Comparison of ENCODE assay signal across 1 cellular context in the genomic region with DNA sequence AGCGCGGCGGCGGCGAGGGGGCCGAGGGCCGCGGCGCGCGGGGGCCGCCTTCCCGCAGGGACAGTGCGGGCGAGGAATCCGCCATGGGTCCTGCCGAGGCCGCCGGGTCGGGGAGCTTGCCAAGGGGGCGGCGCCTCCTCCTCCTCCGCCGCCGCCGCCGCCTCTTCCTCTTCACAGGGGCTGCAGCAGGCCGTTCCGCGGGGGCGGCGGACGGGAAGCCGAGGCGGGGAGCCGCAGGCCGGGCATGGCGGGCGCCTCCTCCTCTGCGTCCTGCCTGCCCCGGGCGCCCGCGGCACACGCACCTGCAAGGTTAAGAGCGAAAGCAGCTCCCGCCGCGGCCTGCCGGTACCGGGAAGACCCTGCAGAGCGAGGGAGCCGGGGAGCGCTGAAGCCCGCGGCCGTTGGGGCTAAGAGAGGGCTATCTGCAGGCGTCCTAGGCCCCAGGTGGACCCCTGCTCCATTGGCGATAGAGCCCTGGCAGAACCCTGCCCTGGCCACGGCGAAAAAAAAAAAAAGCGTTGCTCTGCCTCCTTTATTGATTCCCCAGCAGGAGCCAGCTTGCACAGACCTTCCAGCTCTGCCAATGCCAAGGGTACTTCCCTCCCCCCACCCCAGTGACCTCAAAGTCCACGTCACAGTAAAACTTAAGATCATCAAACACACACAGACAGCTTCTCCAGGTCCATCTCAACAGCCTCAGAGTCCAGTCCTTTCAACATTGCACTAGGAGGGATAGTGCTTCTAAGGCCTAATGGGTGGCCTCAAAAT.
TF ChIP-seq lines count a peak whose summit lies in the region.

A gene with protein sequence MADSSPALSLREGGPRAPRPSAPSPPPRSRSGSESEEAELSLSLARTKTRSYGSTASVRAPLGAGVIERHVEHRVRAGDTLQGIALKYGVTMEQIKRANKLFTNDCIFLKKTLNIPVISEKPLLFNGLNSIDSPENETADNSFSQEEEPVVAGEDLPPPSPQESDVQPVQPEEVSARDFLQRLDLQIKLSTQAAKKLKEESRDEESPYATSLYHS (minus strand): TSS at position 118 of the 768 bp plus-strand sequence. CDS start 33 bp downstream, at position 85.

TF ChIP-seq in K562, 482 proteins besides CTCF, POLR2A, EP300 and RAD21 (continued from another document and continues in another):
- no peak for TF ChIP-seq ZNF133 (CRISPR knock-in tag; IDR thresholded peaks at IDR 0.05)
- no peak for TF ChIP-seq CBX3 (IDR thresholded peaks at IDR 0.05; ENCODE audit: borderline replicate concordance in 1 of 2, low read length in 2 of 2)
- TF ChIP-seq ZNF586 (CRISPR knock-in tag; conservative IDR thresholded peaks at IDR 0.05), result no peak
- TF ChIP-seq, protein P1, sequence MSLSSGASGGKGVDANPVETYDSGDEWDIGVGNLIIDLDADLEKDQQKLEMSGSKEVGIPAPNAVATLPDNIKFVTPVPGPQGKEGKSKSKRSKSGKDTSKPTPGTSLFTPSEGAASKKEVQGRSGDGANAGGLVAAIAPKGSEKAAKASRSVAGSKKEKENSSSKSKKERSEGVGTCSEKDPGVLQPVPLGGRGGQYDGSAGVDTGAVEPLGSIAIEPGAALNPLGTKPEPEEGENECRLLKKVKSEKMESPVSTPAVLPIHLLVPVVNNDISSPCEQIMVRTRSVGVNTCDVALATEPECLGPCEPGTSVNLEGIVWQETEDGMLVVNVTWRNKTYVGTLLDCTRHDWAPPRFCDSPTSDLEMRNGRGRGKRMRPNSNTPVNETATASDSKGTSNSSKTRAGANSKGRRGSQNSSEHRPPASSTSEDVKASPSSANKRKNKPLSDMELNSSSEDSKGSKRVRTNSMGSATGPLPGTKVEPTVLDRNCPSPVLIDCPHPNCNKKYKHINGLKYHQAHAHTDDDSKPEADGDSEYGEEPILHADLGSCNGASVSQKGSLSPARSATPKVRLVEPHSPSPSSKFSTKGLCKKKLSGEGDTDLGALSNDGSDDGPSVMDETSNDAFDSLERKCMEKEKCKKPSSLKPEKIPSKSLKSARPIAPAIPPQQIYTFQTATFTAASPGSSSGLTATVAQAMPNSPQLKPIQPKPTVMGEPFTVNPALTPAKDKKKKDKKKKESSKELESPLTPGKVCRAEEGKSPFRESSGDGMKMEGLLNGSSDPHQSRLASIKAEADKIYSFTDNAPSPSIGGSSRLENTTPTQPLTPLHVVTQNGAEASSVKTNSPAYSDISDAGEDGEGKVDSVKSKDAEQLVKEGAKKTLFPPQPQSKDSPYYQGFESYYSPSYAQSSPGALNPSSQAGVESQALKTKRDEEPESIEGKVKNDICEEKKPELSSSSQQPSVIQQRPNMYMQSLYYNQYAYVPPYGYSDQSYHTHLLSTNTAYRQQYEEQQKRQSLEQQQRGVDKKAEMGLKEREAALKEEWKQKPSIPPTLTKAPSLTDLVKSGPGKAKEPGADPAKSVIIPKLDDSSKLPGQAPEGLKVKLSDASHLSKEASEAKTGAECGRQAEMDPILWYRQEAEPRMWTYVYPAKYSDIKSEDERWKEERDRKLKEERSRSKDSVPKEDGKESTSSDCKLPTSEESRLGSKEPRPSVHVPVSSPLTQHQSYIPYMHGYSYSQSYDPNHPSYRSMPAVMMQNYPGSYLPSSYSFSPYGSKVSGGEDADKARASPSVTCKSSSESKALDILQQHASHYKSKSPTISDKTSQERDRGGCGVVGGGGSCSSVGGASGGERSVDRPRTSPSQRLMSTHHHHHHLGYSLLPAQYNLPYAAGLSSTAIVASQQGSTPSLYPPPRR (CRISPR knock-in tag; IDR thresholded peaks at IDR 0.05; ENCODE audit: borderline replicate concordance), result no peak
- TF ChIP-seq, protein P2, sequence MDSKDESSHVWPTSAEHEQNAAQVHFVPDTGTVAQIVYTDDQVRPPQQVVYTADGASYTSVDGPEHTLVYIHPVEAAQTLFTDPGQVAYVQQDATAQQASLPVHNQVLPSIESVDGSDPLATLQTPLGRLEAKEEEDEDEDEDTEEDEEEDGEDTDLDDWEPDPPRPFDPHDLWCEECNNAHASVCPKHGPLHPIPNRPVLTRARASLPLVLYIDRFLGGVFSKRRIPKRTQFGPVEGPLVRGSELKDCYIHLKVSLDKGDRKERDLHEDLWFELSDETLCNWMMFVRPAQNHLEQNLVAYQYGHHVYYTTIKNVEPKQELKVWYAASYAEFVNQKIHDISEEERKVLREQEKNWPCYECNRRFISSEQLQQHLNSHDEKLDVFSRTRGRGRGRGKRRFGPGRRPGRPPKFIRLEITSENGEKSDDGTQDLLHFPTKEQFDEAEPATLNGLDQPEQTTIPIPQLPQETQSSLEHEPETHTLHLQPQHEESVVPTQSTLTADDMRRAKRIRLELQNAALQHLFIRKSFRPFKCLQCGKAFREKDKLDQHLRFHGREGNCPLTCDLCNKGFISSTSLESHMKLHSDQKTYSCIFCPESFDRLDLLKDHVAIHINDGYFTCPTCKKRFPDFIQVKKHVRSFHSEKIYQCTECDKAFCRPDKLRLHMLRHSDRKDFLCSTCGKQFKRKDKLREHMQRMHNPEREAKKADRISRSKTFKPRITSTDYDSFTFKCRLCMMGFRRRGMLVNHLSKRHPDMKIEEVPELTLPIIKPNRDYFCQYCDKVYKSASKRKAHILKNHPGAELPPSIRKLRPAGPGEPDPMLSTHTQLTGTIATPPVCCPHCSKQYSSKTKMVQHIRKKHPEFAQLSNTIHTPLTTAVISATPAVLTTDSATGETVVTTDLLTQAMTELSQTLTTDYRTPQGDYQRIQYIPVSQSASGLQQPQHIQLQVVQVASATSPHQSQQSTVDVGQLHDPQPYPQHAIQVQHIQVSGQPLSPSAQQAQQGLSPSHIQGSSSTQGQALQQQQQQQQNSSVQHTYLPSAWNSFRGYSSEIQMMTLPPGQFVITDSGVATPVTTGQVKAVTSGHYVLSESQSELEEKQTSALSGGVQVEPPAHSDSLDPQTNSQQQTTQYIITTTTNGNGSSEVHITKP (IDR thresholded peaks at IDR 0.05; ENCODE audit: partially characterized antibody), result no peak
- no peak for TF ChIP-seq ZNF764 (CRISPR knock-in tag; IDR thresholded peaks at IDR 0.05; ENCODE audit: low read depth)
- TF ChIP-seq, protein P3, sequence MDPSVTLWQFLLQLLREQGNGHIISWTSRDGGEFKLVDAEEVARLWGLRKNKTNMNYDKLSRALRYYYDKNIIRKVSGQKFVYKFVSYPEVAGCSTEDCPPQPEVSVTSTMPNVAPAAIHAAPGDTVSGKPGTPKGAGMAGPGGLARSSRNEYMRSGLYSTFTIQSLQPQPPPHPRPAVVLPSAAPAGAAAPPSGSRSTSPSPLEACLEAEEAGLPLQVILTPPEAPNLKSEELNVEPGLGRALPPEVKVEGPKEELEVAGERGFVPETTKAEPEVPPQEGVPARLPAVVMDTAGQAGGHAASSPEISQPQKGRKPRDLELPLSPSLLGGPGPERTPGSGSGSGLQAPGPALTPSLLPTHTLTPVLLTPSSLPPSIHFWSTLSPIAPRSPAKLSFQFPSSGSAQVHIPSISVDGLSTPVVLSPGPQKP (CRISPR knock-in tag; IDR thresholded peaks at IDR 0.05), result no peak
- TF ChIP-seq, protein P4, sequence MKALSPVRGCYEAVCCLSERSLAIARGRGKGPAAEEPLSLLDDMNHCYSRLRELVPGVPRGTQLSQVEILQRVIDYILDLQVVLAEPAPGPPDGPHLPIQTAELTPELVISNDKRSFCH (CRISPR knock-in tag; IDR thresholded peaks at IDR 0.05), result no peak
- TF ChIP-seq, protein P4 (tag; IDR thresholded peaks at IDR 0.05), result no peak
- no peak for TF ChIP-seq FOSL1 (tag; conservative IDR thresholded peaks at IDR 0.05)
- no peak for TF ChIP-seq ILK (tag; IDR thresholded peaks at IDR 0.05; ENCODE audit: borderline replicate concordance, low read depth)
- TF ChIP-seq, protein P5, sequence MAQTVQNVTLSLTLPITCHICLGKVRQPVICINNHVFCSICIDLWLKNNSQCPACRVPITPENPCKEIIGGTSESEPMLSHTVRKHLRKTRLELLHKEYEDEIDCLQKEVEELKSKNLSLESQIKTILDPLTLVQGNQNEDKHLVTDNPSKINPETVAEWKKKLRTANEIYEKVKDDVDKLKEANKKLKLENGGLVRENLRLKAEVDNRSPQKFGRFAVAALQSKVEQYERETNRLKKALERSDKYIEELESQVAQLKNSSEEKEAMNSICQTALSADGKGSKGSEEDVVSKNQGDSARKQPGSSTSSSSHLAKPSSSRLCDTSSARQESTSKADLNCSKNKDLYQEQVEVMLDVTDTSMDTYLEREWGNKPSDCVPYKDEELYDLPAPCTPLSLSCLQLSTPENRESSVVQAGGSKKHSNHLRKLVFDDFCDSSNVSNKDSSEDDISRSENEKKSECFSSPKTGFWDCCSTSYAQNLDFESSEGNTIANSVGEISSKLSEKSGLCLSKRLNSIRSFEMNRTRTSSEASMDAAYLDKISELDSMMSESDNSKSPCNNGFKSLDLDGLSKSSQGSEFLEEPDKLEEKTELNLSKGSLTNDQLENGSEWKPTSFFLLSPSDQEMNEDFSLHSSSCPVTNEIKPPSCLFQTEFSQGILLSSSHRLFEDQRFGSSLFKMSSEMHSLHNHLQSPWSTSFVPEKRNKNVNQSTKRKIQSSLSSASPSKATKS (CRISPR knock-in tag; IDR thresholded peaks at IDR 0.05), result no peak
- 0 out of 2 replicates have a peak, but pooled peaks have one; percentile 32 for TF ChIP-seq ZNF384 (IDR thresholded peaks at IDR 0.05; ENCODE audit: low read depth, low read length)
- TF ChIP-seq KLF13 (tag; IDR thresholded peaks at IDR 0.05; ENCODE audit: borderline replicate concordance, low read depth), result no peak
- no peak for TF ChIP-seq CEBPB (tag; IDR thresholded peaks at IDR 0.05)
- TF ChIP-seq, protein P6, sequence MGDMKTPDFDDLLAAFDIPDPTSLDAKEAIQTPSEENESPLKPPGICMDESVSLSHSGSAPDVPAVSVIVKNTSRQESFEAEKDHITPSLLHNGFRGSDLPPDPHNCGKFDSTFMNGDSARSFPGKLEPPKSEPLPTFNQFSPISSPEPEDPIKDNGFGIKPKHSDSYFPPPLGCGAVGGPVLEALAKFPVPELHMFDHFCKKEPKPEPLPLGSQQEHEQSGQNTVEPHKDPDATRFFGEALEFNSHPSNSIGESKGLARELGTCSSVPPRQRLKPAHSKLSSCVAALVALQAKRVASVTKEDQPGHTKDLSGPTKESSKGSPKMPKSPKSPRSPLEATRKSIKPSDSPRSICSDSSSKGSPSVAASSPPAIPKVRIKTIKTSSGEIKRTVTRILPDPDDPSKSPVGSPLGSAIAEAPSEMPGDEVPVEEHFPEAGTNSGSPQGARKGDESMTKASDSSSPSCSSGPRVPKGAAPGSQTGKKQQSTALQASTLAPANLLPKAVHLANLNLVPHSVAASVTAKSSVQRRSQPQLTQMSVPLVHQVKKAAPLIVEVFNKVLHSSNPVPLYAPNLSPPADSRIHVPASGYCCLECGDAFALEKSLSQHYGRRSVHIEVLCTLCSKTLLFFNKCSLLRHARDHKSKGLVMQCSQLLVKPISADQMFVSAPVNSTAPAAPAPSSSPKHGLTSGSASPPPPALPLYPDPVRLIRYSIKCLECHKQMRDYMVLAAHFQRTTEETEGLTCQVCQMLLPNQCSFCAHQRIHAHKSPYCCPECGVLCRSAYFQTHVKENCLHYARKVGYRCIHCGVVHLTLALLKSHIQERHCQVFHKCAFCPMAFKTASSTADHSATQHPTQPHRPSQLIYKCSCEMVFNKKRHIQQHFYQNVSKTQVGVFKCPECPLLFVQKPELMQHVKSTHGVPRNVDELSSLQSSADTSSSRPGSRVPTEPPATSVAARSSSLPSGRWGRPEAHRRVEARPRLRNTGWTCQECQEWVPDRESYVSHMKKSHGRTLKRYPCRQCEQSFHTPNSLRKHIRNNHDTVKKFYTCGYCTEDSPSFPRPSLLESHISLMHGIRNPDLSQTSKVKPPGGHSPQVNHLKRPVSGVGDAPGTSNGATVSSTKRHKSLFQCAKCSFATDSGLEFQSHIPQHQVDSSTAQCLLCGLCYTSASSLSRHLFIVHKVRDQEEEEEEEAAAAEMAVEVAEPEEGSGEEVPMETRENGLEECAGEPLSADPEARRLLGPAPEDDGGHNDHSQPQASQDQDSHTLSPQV (IDR thresholded peaks at IDR 0.05), result peak; percentile 73; the same call in 1 of the 2 replicates
- TF ChIP-seq U2AF2 (optimal IDR thresholded peaks at IDR 0.05; ENCODE audit: low read depth, low read length), result no peak
- TF ChIP-seq KDM5B (IDR thresholded peaks at IDR 0.05; ENCODE audit: insufficient replicate concordance, low read depth, low read length), result peak; percentile 35
- TF ChIP-seq, protein P7, sequence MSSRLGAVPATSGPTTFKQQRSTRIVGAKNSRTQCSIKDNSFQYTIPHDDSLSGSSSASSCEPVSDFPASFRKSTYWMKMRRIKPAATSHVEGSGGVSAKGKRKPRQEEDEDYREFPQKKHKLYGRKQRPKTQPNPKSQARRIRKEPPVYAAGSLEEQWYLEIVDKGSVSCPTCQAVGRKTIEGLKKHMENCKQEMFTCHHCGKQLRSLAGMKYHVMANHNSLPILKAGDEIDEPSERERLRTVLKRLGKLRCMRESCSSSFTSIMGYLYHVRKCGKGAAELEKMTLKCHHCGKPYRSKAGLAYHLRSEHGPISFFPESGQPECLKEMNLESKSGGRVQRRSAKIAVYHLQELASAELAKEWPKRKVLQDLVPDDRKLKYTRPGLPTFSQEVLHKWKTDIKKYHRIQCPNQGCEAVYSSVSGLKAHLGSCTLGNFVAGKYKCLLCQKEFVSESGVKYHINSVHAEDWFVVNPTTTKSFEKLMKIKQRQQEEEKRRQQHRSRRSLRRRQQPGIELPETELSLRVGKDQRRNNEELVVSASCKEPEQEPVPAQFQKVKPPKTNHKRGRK (tag; IDR thresholded peaks at IDR 0.05), result no peak
- no peak for TF ChIP-seq DNMT1 (IDR thresholded peaks at IDR 0.05)
- TF ChIP-seq NFIX (CRISPR knock-in tag; IDR thresholded peaks at IDR 0.05; ENCODE audit: low read depth), result no peak
- TF ChIP-seq ZFX (CRISPR knock-in tag; IDR thresholded peaks at IDR 0.05), result peak; percentile 70
- no peak for TF ChIP-seq MYNN (IDR thresholded peaks at IDR 0.05)
- no peak for TF ChIP-seq MYNN (CRISPR knock-in tag; IDR thresholded peaks at IDR 0.05)
- 0 out of 4 replicates have a peak, but pooled peaks of 1 of the 2 experiments have one; percentile 27 for TF ChIP-seq TEAD1 (CRISPR knock-in tag; IDR thresholded peaks at IDR 0.05)
- TF ChIP-seq CC2D1A (IDR thresholded peaks at IDR 0.05), result no peak
- no peak for TF ChIP-seq ZNF431 (CRISPR knock-in tag; IDR thresholded peaks at IDR 0.05)
- TF ChIP-seq SMAD2 (IDR thresholded peaks at IDR 0.05; ENCODE audit: low read depth, low read length), result no peak
- TF ChIP-seq PHF8 (IDR thresholded peaks at IDR 0.05; ENCODE audit: borderline replicate concordance, low read length), result peak; percentile 9; the same call in 1 of the 2 replicates
- no peak for TF ChIP-seq ZNF766 (CRISPR knock-in tag; conservative IDR thresholded peaks at IDR 0.05)
- TF ChIP-seq, protein P8, sequence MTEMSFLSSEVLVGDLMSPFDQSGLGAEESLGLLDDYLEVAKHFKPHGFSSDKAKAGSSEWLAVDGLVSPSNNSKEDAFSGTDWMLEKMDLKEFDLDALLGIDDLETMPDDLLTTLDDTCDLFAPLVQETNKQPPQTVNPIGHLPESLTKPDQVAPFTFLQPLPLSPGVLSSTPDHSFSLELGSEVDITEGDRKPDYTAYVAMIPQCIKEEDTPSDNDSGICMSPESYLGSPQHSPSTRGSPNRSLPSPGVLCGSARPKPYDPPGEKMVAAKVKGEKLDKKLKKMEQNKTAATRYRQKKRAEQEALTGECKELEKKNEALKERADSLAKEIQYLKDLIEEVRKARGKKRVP (CRISPR knock-in tag; IDR thresholded peaks at IDR 0.05), result no peak
- TF ChIP-seq, protein P9, sequence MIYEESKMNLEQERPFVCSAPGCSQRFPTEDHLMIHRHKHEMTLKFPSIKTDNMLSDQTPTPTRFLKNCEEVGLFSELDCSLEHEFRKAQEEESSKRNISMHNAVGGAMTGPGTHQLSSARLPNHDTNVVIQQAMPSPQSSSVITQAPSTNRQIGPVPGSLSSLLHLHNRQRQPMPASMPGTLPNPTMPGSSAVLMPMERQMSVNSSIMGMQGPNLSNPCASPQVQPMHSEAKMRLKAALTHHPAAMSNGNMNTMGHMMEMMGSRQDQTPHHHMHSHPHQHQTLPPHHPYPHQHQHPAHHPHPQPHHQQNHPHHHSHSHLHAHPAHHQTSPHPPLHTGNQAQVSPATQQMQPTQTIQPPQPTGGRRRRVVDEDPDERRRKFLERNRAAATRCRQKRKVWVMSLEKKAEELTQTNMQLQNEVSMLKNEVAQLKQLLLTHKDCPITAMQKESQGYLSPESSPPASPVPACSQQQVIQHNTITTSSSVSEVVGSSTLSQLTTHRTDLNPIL (CRISPR knock-in tag; IDR thresholded peaks at IDR 0.05), result no peak
